ENCODE assay signal across 1 cellular context in the genomic region with DNA sequence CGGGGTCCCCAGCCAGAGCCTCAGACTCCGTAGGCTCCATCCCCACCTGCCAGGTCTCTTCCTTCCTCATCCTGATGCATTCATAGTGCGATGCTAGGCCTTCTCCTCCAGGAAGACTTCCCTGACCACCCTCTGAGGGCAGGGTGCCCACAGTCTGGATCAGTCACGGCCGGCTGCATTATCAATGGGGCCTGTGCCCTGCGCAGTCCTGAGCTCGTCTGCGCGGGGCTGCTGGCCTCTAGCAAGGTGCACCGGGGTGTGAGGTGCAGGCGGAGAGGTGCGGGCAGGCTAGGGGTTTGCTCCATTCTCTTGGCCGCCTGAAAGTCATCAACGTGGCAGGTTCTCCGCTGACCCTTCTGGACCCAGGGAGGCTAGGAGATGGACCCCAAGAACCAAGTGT.
TF ChIP-seq lines count a peak whose summit lies in the region.

No MANE protein-coding gene starts in this region.

TF ChIP-seq in HepG2, 621 proteins besides CTCF, POLR2A, EP300 and RAD21:
- TF ChIP-seq HIVEP1 (CRISPR knock-in tag; IDR thresholded peaks at IDR 0.05): 0 out of 2 replicates have a peak, but pooled peaks have one; percentile 2
- TF ChIP-seq TOPORS (CRISPR knock-in tag; IDR thresholded peaks at IDR 0.05): no peak
